Comparison of ENCODE assay signal across 16 cellular contexts in the genomic region with DNA sequence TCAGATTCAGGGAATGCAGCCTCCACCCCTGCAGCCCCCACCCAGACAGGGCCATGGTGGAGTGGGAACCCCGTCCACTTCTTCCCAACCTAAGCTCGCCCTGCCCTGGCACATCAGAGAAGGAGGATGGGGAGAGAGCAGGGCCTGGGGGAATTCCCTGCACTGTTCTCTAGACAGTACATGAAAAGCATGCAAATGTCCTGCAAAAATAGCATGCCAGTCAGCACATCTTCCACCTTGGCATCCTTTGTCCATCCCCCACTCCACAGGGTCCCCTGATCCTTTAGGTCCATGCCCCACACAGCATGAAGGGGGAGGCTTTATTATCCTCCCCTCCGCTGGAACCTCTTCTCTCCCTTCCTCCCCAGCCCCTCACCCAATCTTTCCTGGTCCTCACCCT. TPM values are rescaled to one million over a fixed set of nuclear protein-coding genes. Genes with fewer than 3 reads are reported as not detected.
DNase-seq lines count a peak whose midpoint lies in the region; ATAC-seq and TF ChIP-seq lines count a peak whose summit lies in the region.
"Had no signal": no experiment of that assay in that cellular context is flagged by ENCODE, and none has a peak within 500 bp of the region (broad histone marks: within the 10 kb centered on the region; RNA-seq: fewer than 3 reads in every experiment).

No MANE protein-coding gene starts in this region.

- H3K9me3 Mint-ChIP-seq in activated naive CD4-positive, alpha-beta T cell treated with anti-CD3 and anti-CD28 coated beads for 36 hours: no peaks in the 10 kb centered on the region
- no peaks in the 10 kb centered on the region for H3K9me3 Mint-ChIP-seq in stimulated activated memory B cell treated with anti-CD40 and anti-IgM and Interleukin-4, amounts not matched to agents 10 μg/mL and 1 μg/mL and 100 μg/mL, for 72 hours

- TF ChIP-seq CTCF in mucosa of descending colon (IDR thresholded peaks at IDR 0.05): no peak

- intact Hi-C loops in activated naive CD4-positive, alpha-beta T cell treated with anti-CD3 and anti-CD28 coated beads for 36 hours (cut with micrococcal nuclease): no loop called here
- intact Hi-C loops in mucosa of descending colon (cut with DNase I, micrococcal nuclease): no loop called here

- no peaks in the 10 kb centered on the region for H3K9me3 ChIP-seq in mucosa of descending colon

- no peak overlapping the region for H3K4me3 Mint-ChIP-seq in activated naive CD4-positive, alpha-beta T cell treated with anti-CD3 and anti-CD28 coated beads for 36 hours
- no peak overlapping the region for H3K4me3 Mint-ChIP-seq in stimulated activated memory B cell treated with anti-CD40 and anti-IgM and Interleukin-4, amounts not matched to agents 10 μg/mL and 1 μg/mL and 100 μg/mL, for 72 hours

- peak; percentile 55 for DNase-seq in activated naive CD4-positive, alpha-beta T cell treated with anti-CD3 and anti-CD28 coated beads for 36 hours
- no peak for DNase-seq in activated naive CD4-positive, alpha-beta T cell treated with Interleukin-2 at 50 U/mL for 16 hours
- DNase-seq in mucosa of descending colon (no peak), NCI-H146 treated with DMSO at 0.1 percent for 48 hours (lab: John Stamatoyannopoulos, UW; ENCODE audit: unreplicated experiment) (no peak)
- DNase-seq: ACHN; activated CD8-positive, alpha-beta memory T cell treated with anti-CD3 and anti-CD28 coated beads for 24 hours; anterior cingulate cortex; effector CD8-positive, alpha-beta T cell; left ventricle myocardium superior; NCI-H748 treated with DMSO at 0.1 percent for 48 hours; stimulated activated naive CD4-positive, alpha-beta T cell treated with Interleukin-2 at 50 U/mL for 16 hours had no signal

- no peak overlapping the region for H3K4me3 ChIP-seq in mucosa of descending colon

- no peaks in the 10 kb centered on the region for H3K36me3 ChIP-seq in mucosa of descending colon (ENCODE audit: low read depth)

- no peaks in the 10 kb centered on the region for H3K36me3 Mint-ChIP-seq in activated naive CD4-positive, alpha-beta T cell treated with anti-CD3 and anti-CD28 coated beads for 36 hours (ENCODE audit: low read depth)
- no peaks in the 10 kb centered on the region for H3K36me3 Mint-ChIP-seq in stimulated activated memory B cell treated with anti-CD40 and anti-IgM and Interleukin-4, amounts not matched to agents 10 μg/mL and 1 μg/mL and 100 μg/mL, for 72 hours

- ATAC-seq in GM21576 (IDR thresholded peaks at IDR 0.05; ENCODE audit: unreplicated experiment): peak; percentile 78
- peak; percentile 64 for ATAC-seq in HG03342 (IDR thresholded peaks at IDR 0.05; ENCODE audit: unreplicated experiment)
- ATAC-seq in stimulated activated memory B cell treated with anti-CD40 and anti-IgM and Interleukin-4, amounts not matched to agents 10 μg/mL and 1 μg/mL and 100 μg/mL, for 72 hours: peak; percentile 67
- ATAC-seq in GM21526 (IDR thresholded peaks at IDR 0.05; ENCODE audit: low FRiP score, unreplicated experiment): no peak
- no peak for ATAC-seq in mucosa of descending colon

- H3K4me1 Mint-ChIP-seq in activated naive CD4-positive, alpha-beta T cell treated with anti-CD3 and anti-CD28 coated beads for 36 hours (ENCODE audit: low read depth): peaks cover 13% of the 10 kb centered on the region
- H3K4me1 Mint-ChIP-seq in stimulated activated memory B cell treated with anti-CD40 and anti-IgM and Interleukin-4, amounts not matched to agents 10 μg/mL and 1 μg/mL and 100 μg/mL, for 72 hours: peaks cover 17% of the 10 kb centered on the region

- no peaks in the 10 kb centered on the region for H3K27me3 Mint-ChIP-seq in activated naive CD4-positive, alpha-beta T cell treated with anti-CD3 and anti-CD28 coated beads for 36 hours (ENCODE audit: low read depth)
- H3K27me3 Mint-ChIP-seq in stimulated activated memory B cell treated with anti-CD40 and anti-IgM and Interleukin-4, amounts not matched to agents 10 μg/mL and 1 μg/mL and 100 μg/mL, for 72 hours: no peaks in the 10 kb centered on the region

- H3K4me1 ChIP-seq in mucosa of descending colon (ENCODE audit: low read depth): no peaks in the 10 kb centered on the region

- H3K27ac Mint-ChIP-seq in activated naive CD4-positive, alpha-beta T cell treated with anti-CD3 and anti-CD28 coated beads for 36 hours: no peak overlapping the region
- peak overlapping the region; percentile 1 for H3K27ac Mint-ChIP-seq in stimulated activated memory B cell treated with anti-CD40 and anti-IgM and Interleukin-4, amounts not matched to agents 10 μg/mL and 1 μg/mL and 100 μg/mL, for 72 hours

- CTCF ChIA-PET in activated naive CD4-positive, alpha-beta T cell treated with anti-CD3 and anti-CD28 coated beads for 36 hours (lab: Charles Lee): interaction anchor here (2.0 kb wide), 1 partner anchor 12 kb away, joined by 7 read pairs; no protein-coding TSS in a partner anchor

RNA-seq across cellular contexts. Expression of a gene that starts 35.0 kb away (rescaled TPM):
- total RNA-seq in activated naive CD4-positive, alpha-beta T cell treated with anti-CD3 and anti-CD28 coated beads for 36 hours: not detected
- not detected for total RNA-seq in mucosa of descending colon
- total RNA-seq: left ventricle myocardium superior, osteoblast had no signal

RNA-seq across cellular contexts. Expression of a gene that starts 52.0 kb away (rescaled TPM):
- total RNA-seq in activated naive CD4-positive, alpha-beta T cell treated with anti-CD3 and anti-CD28 coated beads for 36 hours: 1 to 10 TPM; 4.4 to 4.7 TPM
- 10 to 100 TPM; 20.8 to 43.5 (median 29.2) TPM for total RNA-seq in mucosa of descending colon

Comparison
In these comparisons a context has a peak if more than half of its experiments do, and no peak if none do; other contexts are left out.
1. ATAC-seq: peak in GM21576 (single experiment), HG03342 (single experiment) and stimulated activated memory B cell treated with anti-CD40 and anti-IgM and Interleukin-4, amounts not matched to agents 10 μg/mL and 1 μg/mL and 100 μg/mL, for 72 hours (single experiment); none in GM21526 (single experiment) and mucosa of descending colon (single experiment).